Comparison of ENCODE assay signal across 1 cellular context in genomic region chr17:76119409-76120371, GRCh38.
A peak's percentile ranks its signal among the peaks of the same experiment; 100 is the strongest.
TF ChIP-seq lines count a peak whose summit lies in the region.

No MANE protein-coding gene starts in this region.

TF ChIP-seq in HepG2, 621 proteins besides CTCF, POLR2A, EP300 and RAD21 (continued from another document):
- TF ChIP-seq ZBTB40 (IDR thresholded peaks at IDR 0.05): no peak
- TF ChIP-seq ZBTB40 (CRISPR knock-in tag; IDR thresholded peaks at IDR 0.05): 0 out of 2 replicates have a peak, but pooled peaks have one; percentile 27
- no peak for TF ChIP-seq ZNF883 (CRISPR knock-in tag; IDR thresholded peaks at IDR 0.05; ENCODE audit: not compliant biosample characterization)
- TF ChIP-seq KLF16 (CRISPR knock-in tag; IDR thresholded peaks at IDR 0.05): 0 out of 4 replicates have a peak, but pooled peaks of 1 of the 2 experiments have one; percentile 43
- TF ChIP-seq ELF1 (CRISPR knock-in tag; IDR thresholded peaks at IDR 0.05): peak; percentile 54; the same call in 1 of the 2 replicates
- TF ChIP-seq JUN (CRISPR knock-in tag; IDR thresholded peaks at IDR 0.05): no peak
- no peak for TF ChIP-seq TEAD2 (CRISPR knock-in tag; IDR thresholded peaks at IDR 0.05)
- TF ChIP-seq MTA3 (CRISPR knock-in tag; IDR thresholded peaks at IDR 0.05): no peak
- TF ChIP-seq RFXANK (CRISPR knock-in tag; IDR thresholded peaks at IDR 0.05): no peak
- TF ChIP-seq ZNF10 (CRISPR knock-in tag; IDR thresholded peaks at IDR 0.05; ENCODE audit: borderline replicate concordance, low read depth): no peak
- TF ChIP-seq MEF2D (CRISPR knock-in tag; IDR thresholded peaks at IDR 0.05): peak; percentile 14; the same call in 1 of the 2 replicates
- TF ChIP-seq ZSCAN20 (CRISPR knock-in tag; IDR thresholded peaks at IDR 0.05; ENCODE audit: borderline replicate concordance): no peak
TF ChIP-seq in HepG2: peak in this region for 150.
